8 cellular contexts compared by ENCODE assay signal in genomic region chr7:55309040-55309991, GRCh38. TPM values are rescaled to one million over a fixed set of nuclear protein-coding genes. Genes with fewer than 3 reads are reported as not detected.
DNase-seq lines count a peak whose midpoint lies in the region; ATAC-seq, FAIRE-seq and TF ChIP-seq lines count a peak whose summit lies in the region.

No MANE protein-coding gene starts in this region.

- H4K5ac ChIP-seq in H1 (ENCODE audit: insufficient read length, low read depth, low read length): no peak overlapping the region

- H3K79me2 ChIP-seq in H1 (ENCODE audit: control insufficient read depth in 1 of 2, insufficient read depth in 2 of 2, low read length in 2 of 2): no peaks in the 10 kb centered on the region

- H2BK12ac ChIP-seq in H1 (ENCODE audit: low read depth, low read length): peak overlapping the region; percentile 70; the same call in 1 of the 2 replicates

- no peak overlapping the region for H3K56ac ChIP-seq in H1 (replicated peaks; ENCODE audit: insufficient read length, low read depth, low read length)

- no peak overlapping the region for H2BK15ac ChIP-seq in H1 (ENCODE audit: low read length)

- no peak overlapping the region for H2BK120ac ChIP-seq in H1 (replicated peaks; ENCODE audit: low read depth, low read length)

- no peak overlapping the region for H2BK5ac ChIP-seq in H1 (ENCODE audit: low read depth, low read length)

- H3K36me3 ChIP-seq in H1 (ENCODE audit: control insufficient read depth in 2 of 4, insufficient read depth in 4 of 4, low read length in 3 of 4) (no peaks in the 10 kb centered on the region), upper lobe of left lung (no peaks in the 10 kb centered on the region)

- H3K27me3 ChIP-seq in H1 (replicated peaks in 1 of 4; ENCODE audit: control insufficient read depth in 3 of 4, extremely low read depth in 1 of 4, insufficient read depth in 3 of 4, low read length in 3 of 4) (no peaks in the 10 kb centered on the region), upper lobe of left lung (no peaks in the 10 kb centered on the region)

- H2BK20ac ChIP-seq in H1 (ENCODE audit: low read length): peak overlapping the region; percentile 32; the same call in 1 of the 2 replicates

- DNase-seq in T-helper 9 cell: peak; percentile 28
- no peak for DNase-seq in H1 (ENCODE audit: low read depth in 1 of 2, low spot score in 2 of 2)
- peak in 1 of 2 donors; percentile 32 for DNase-seq in upper lobe of left lung
- DNase-seq in NCI-H526 (lab: John Stamatoyannopoulos, UW): no peak
- DNase-seq in UCSD-AML1 (lab: John Stamatoyannopoulos, UW; ENCODE audit: unreplicated experiment): no peak
- no peak for DNase-seq in ACHN

- no peak overlapping the region for H2AFZ ChIP-seq in H1 (ENCODE audit: low read length)

- WGBS in H1 (ENCODE audit: extremely low coverage in 1 of 2, insufficient coverage in 1 of 2, insufficient read length in 1 of 2, insufficient replicate concordance in 2 of 2, low coverage in 1 of 2, low lambda C conversion rate in 2 of 2, missing lambda C conversion rate in 1 of 2), 2 experiments: 91% methylated on average over 17 of the region's 17 CpGs; no CpG with 5 or more reads in 1 of the 2 experiments
- 78 to 83% methylated on average over 16 to 17 of the region's 17 CpGs for WGBS in upper lobe of left lung, 2 donors

- H4K91ac ChIP-seq in H1 (replicated peaks; ENCODE audit: insufficient read length, low read length): no peak overlapping the region

- POLR2A ChIA-PET in H1 (lab: Charles Lee; ENCODE audit: partially characterized antibody): interaction anchor here (0.7 to 3.1 kb wide), 4 partner anchors 10 to 56 kb away, joined by 3 to 12 read pairs (median 4); partner anchors contain the start of gene LANCL2

- H3K14ac ChIP-seq in H1 (ENCODE audit: insufficient read length): no peak overlapping the region

- H3K4me1 ChIP-seq in H1 (replicated peaks in 1 of 4; ENCODE audit: control insufficient read depth in 3 of 4, insufficient read depth in 4 of 4, low read length in 3 of 4): peaks cover 0 to 5% (median 1%) of the 10 kb centered on the region in 4 experiments; a peak in 1 of 7 replicates
- peaks cover 0 to 6% (median 3%) of the 10 kb centered on the region in 4 donors for H3K4me1 ChIP-seq in upper lobe of left lung

- TF ChIP-seq RAD21 in H1 (IDR thresholded peaks at IDR 0.05 in 1 of 2, conservative IDR thresholded peaks at IDR 0.05 in 1 of 2; ENCODE audit: low read depth in 2 of 2, low read length in 2 of 2): no peak

- H3K79me1 ChIP-seq in H1 (ENCODE audit: low read depth, low read length): no peaks in the 10 kb centered on the region

- no peak overlapping the region for H3K27ac ChIP-seq in H1 (ENCODE audit: low read depth, low read length)
- no peak overlapping the region for H3K27ac ChIP-seq in upper lobe of left lung

- in situ Hi-C loops in ACHN (cut with HindIII; ENCODE audit: low pct_ligation_motif_present, low pct_unique_long_range_greater_than_20kb, low sequenced_read_pairs): no loop called here

- no peak overlapping the region; a peak in 1 of 7 replicates for H3K9ac ChIP-seq in H1 (replicated peaks in 1 of 4; ENCODE audit: extremely low read depth in 1 of 4, low read depth in 3 of 4, low read length in 3 of 4)

- no peak overlapping the region for H3K4me2 ChIP-seq in H1 (ENCODE audit: insufficient read depth in 1 of 2, low read depth in 2 of 2, low read length in 2 of 2)

- peaks cover 12 to 23% of the 10 kb centered on the region in 2 experiments for H3K9me3 ChIP-seq in H1 (ENCODE audit: insufficient read depth in 2 of 2, low read depth in 1 of 2, low read length in 1 of 2)
- H3K9me3 ChIP-seq in upper lobe of left lung: no peaks in the 10 kb centered on the region

- H3K4me3 ChIP-seq in H1 (ENCODE audit: extremely low read depth in 1 of 4, insufficient read depth in 2 of 4, low read depth in 3 of 4, low read length in 4 of 4): no peak overlapping the region
- H3K4me3 ChIP-seq in upper lobe of left lung: no peak overlapping the region

- TF ChIP-seq POLR2A in H1 (IDR thresholded peaks at IDR 0.05; ENCODE audit: control extremely low read depth in 1 of 2, low read depth in 2 of 2, low read length in 2 of 2): no peak
- no peak for TF ChIP-seq POLR2A in upper lobe of left lung (IDR thresholded peaks at IDR 0.05)

- H3K4ac ChIP-seq in H1 (replicated peaks; ENCODE audit: insufficient read length, low read depth, low read length): no peak overlapping the region

- no peak overlapping the region; the same call in 1 of the 2 replicates for H4K8ac ChIP-seq in H1 (ENCODE audit: extremely low read depth, insufficient read depth, low read length)

- H2AK5ac ChIP-seq in H1 (ENCODE audit: low read depth, low read length): 0 out of 2 replicates have a peak overlapping the region, but pooled peaks have one; percentile 5

- TF ChIP-seq EP300 in H1 (IDR thresholded peaks at IDR 0.05; ENCODE audit: borderline replicate concordance in 1 of 2, low read depth in 2 of 2, low read length in 2 of 2): no peak
- TF ChIP-seq EP300 in upper lobe of left lung (IDR thresholded peaks at IDR 0.05): no peak

- peak; percentile 90 for ATAC-seq in GM18858 (IDR thresholded peaks at IDR 0.05; ENCODE audit: unreplicated experiment)
- ATAC-seq in HG02852 (IDR thresholded peaks at IDR 0.05; ENCODE audit: unreplicated experiment): peak; percentile 90
- ATAC-seq in upper lobe of left lung (ENCODE audit: low FRiP score in 2 of 2): peak; percentile 39 to 44

- TF ChIP-seq CTCF in H1 (IDR thresholded peaks at IDR 0.05; ENCODE audit: control extremely low read depth in 1 of 3, insufficient read depth in 1 of 3, low read depth in 1 of 3, low read length in 3 of 3) (no peak), upper lobe of left lung (IDR thresholded peaks at IDR 0.05) (no peak)

- H3K23ac ChIP-seq in H1 (ENCODE audit: insufficient read length): no peak overlapping the region

- H3K18ac ChIP-seq in H1 (ENCODE audit: extremely low read depth, low read length): no peak overlapping the region

- no peaks in the 10 kb centered on the region for H4K20me1 ChIP-seq in H1 (replicated peaks in 1 of 2; ENCODE audit: control insufficient read depth in 1 of 2, insufficient read depth in 2 of 2, low read length in 2 of 2)

- no peaks in the 10 kb centered on the region for H3K23me2 ChIP-seq in H1 (ENCODE audit: low read depth, low read length)

- CTCF ChIA-PET in H1 (lab: Charles Lee; ENCODE audit: partially characterized antibody): interaction anchor here (0.9 to 1.2 kb wide), 4 partner anchors 10 to 54 kb away, joined by 3 to 4 read pairs (median 4); no protein-coding TSS in a partner anchor

- no peak for FAIRE-seq in H1 (lab: Jason Lieb, UNC)

TF ChIP-seq in H1, 55 proteins besides CTCF, POLR2A, EP300 and RAD21:
- TF ChIP-seq POLR2AphosphoS5 (IDR thresholded peaks at IDR 0.05; ENCODE audit: low read depth, low read length) (no peak), CHD2 (IDR thresholded peaks at IDR 0.05; ENCODE audit: low read length) (no peak), E2F6 (IDR thresholded peaks at IDR 0.05) (no peak), PHF8 (conservative IDR thresholded peaks at IDR 0.05; ENCODE audit: low read depth, low read length) (no peak), NRF1 (IDR thresholded peaks at IDR 0.05; ENCODE audit: low read depth, low read length) (no peak), CHD1 (IDR thresholded peaks at IDR 0.05; ENCODE audit: low read depth, low read length) (no peak), USF2 (IDR thresholded peaks at IDR 0.05; ENCODE audit: low read length) (no peak), MAFK (IDR thresholded peaks at IDR 0.05; ENCODE audit: low read depth, low read length) (no peak), FOSL1 (IDR thresholded peaks at IDR 0.05; ENCODE audit: insufficient read depth, low read depth, low read length) (no peak), SIX5 (IDR thresholded peaks at IDR 0.05; ENCODE audit: low read depth, low read length) (no peak), POU5F1 (IDR thresholded peaks at IDR 0.05; ENCODE audit: low read depth, low read length) (no peak), SUZ12 (IDR thresholded peaks at IDR 0.05; ENCODE audit: low read length) (no peak), TAF7 (optimal IDR thresholded peaks at IDR 0.05; ENCODE audit: borderline replicate concordance, low read depth, low read length) (no peak), TEAD4 (IDR thresholded peaks at IDR 0.05; ENCODE audit: low read depth, low read length) (no peak), HDAC6 (IDR thresholded peaks at IDR 0.05; ENCODE audit: low read depth, low read length) (no peak), TBP (IDR thresholded peaks at IDR 0.05; ENCODE audit: low read depth, low read length) (no peak), EGR1 (IDR thresholded peaks at IDR 0.05; ENCODE audit: borderline replicate concordance, low read depth, low read length) (no peak), EZH2 (IDR thresholded peaks at IDR 0.05; ENCODE audit: low read depth, low read length, severe bottlenecking) (no peak), CREB1 (IDR thresholded peaks at IDR 0.05) (no peak)
TF ChIP-seq in H1: peak in this region for 0.

RNA-seq across cellular contexts. Expression of gene LANCL2, which starts 55.8 kb away (rescaled TPM):
- 9.2 and 11.4 TPM in 2 replicates for total RNA-seq in H1 (2021; fragmentation: NEBNext Ultra II Directional; extraction: Animal tissue kit (Norgen Biotek cat#: 25700))
- 9.5 and 10.7 TPM in 2 replicates for polyA plus RNA-seq in H1 (2011; rRNA removed)
- polyA plus RNA-seq in H1 (2011; cell fraction: cytosol; rRNA removed): 11.0 TPM
- 12.0 TPM for polyA plus RNA-seq in H1 (2011; cell fraction: nucleus; rRNA removed)
- polyA plus RNA-seq in H1 (2012, experiment 1 of 2): 8.8 to 11.4 TPM (median 10.5 TPM) in 4 replicates
- polyA plus RNA-seq in H1 (2012, experiment 2 of 2): 5.8 TPM
- 6.4 TPM for polyA plus RNA-seq in H1 (2013, experiment 1 of 2)
- polyA plus RNA-seq in H1 (2013, experiment 2 of 2): 6.4 TPM
- 14.9 and 18.8 TPM in 2 replicates for polyA minus RNA-seq in H1 (2011; rRNA and poly(A)+ RNA removed)
- 2.6 TPM for polyA minus RNA-seq in H1 (2011; cell fraction: cytosol; rRNA and poly(A)+ RNA removed)
- polyA minus RNA-seq in H1 (2011; cell fraction: nucleus; rRNA and poly(A)+ RNA removed): 5.3 TPM
- total RNA-seq in upper lobe of left lung: 10 to 100 TPM in 4 of 6 donors, 1 to 10 TPM in 2; 4.6 to 19.9 (median 12.6) TPM
